ENCODE assay signal across 30 cellular contexts in genomic region chr5:81297531-81297930, GRCh38.
"Had no signal": no experiment of that assay in that cellular context is flagged by ENCODE, and none has a peak within 500 bp of the region (broad histone marks: within the 10 kb centered on the region; RNA-seq: fewer than 3 reads in every experiment).

No MANE protein-coding gene starts in this region.

- H3K4me1 ChIP-seq: uterus had no signal

- H3K4me3 Mint-ChIP-seq: naive thymus-derived CD4-positive, alpha-beta T cell; natural killer cell treated with Interleukin-12 subunit alpha and Interleukin-12 subunit beta and Interleukin-15 and Interleukin-18, amount 100 ng/mL, for 72 hours; neural crest cell; stimulated activated naive CD8-positive, alpha-beta T cell treated with anti-CD3 and anti-CD28 coated beads, Interleukin-15, Interleukin-2, amounts not matched to agents 100 ng/mL and 50 ng/mL, for 24 hours; type B pancreatic cell had no signal

- H3K4me3 ChIP-seq: left lung, lower lobe of right lung, mucosa of descending colon, pancreas, prostate gland, skin epidermis, tibial nerve, uterus had no signal

- H3K27me3 ChIP-seq: left lung, pancreas, tibial nerve, uterus had no signal

- DNase-seq: hippocampal formation; kidney glomerular epithelial cell; left colon; left lung; lower lobe of right lung; mammary epithelial cell; mesendoderm; midbrain; mucosa of descending colon; naive thymus-derived CD4-positive, alpha-beta T cell; nucleus accumbens; pancreas; posterior cingulate gyrus; retina; right cardiac atrium; stimulated activated CD4-positive, alpha-beta T cell treated with anti-CD3 and anti-CD28 coated beads, Interleukin-12 subunit alpha, Interleukin-12 subunit beta, amount 100 ng/mL, for 4 hours; stimulated activated CD4-positive, alpha-beta T cell treated with anti-CD3 and anti-CD28 coated beads, Interleukin-15, amount 100 ng/mL, for 24 hours; stimulated activated CD4-positive, alpha-beta T cell treated with anti-CD3 and anti-CD28 coated beads, Interleukin-2, amount 100 ng/mL, for 24 hours; stimulated activated CD4-positive, alpha-beta T cell treated with anti-CD3 and anti-CD28 coated beads, Interleukin-4, amount 100 ng/mL, for 1 hour; stimulated activated naive CD4-positive, alpha-beta T cell; substantia nigra; uterus had no signal

- H3K36me3 ChIP-seq: left lung, lower lobe of right lung, pancreas, prostate gland, uterus had no signal

- H3K27ac Mint-ChIP-seq: naive thymus-derived CD4-positive, alpha-beta T cell; stimulated activated naive CD8-positive, alpha-beta T cell treated with anti-CD3 and anti-CD28 coated beads, Interleukin-15, Interleukin-2, amounts not matched to agents 100 ng/mL and 50 ng/mL, for 24 hours; type B pancreatic cell had no signal

- H3K27me3 Mint-ChIP-seq: naive thymus-derived CD4-positive, alpha-beta T cell; natural killer cell treated with Interleukin-12 subunit alpha and Interleukin-12 subunit beta and Interleukin-15 and Interleukin-18, amount 100 ng/mL, for 72 hours; stimulated activated naive CD8-positive, alpha-beta T cell treated with anti-CD3 and anti-CD28 coated beads, Interleukin-15, Interleukin-2, amounts not matched to agents 100 ng/mL and 50 ng/mL, for 24 hours; type B pancreatic cell had no signal

- H3K27ac ChIP-seq: left lung, lower lobe of right lung, pancreas, prostate gland, tibial nerve, uterus had no signal

- ATAC-seq: left colon; left lung; lower lobe of right lung; mucosa of descending colon; naive thymus-derived CD4-positive, alpha-beta T cell; natural killer cell treated with Interleukin-12 subunit alpha and Interleukin-12 subunit beta and Interleukin-15 and Interleukin-18, amount 100 ng/mL, for 72 hours; pancreas; right cardiac atrium; sciatic nerve had no signal

- H3K9me3 ChIP-seq: pancreas, prostate gland, uterus had no signal
